8 cellular contexts compared by ENCODE assay signal in the genomic region with DNA sequence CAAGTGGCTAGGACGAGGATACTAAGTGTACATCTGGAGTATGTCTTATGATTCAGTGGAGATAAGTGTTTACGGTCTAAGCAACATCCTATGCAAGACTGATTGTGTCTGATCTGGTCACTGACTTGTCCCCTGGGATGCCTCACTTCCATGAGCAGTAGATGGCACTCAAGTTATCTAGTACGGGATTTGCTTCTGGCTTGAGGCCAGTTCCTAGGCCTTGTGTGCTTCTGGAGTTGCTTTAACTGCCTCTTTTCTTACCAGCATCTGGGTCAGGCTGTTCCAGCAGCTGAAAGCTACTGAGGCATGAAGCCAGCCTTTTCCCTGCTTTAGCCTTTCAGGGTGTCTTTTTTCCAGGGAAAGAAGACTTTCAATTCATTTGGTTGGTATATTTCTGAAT. TPM values are rescaled to one million over a fixed set of nuclear protein-coding genes. Genes with fewer than 3 reads are reported as not detected.
DNase-seq lines count a peak whose midpoint lies in the region; ATAC-seq, FAIRE-seq and TF ChIP-seq lines count a peak whose summit lies in the region.
"Had no signal": no experiment of that assay in that cellular context is flagged by ENCODE, and none has a peak within 500 bp of the region (broad histone marks: within the 10 kb centered on the region; RNA-seq: fewer than 3 reads in every experiment).

No MANE protein-coding gene starts in this region.

- no peak overlapping the region for H3K27ac Mint-ChIP-seq in WTC11

- H3K27me3 Mint-ChIP-seq in WTC11 (ENCODE audit: low read depth): no peaks in the 10 kb centered on the region

- intact Hi-C loops in gastrocnemius medialis (cut with DNase I; ENCODE audit: low total_unique reads): no loop called here

- DNase-seq in HK-2 (ENCODE audit: unreplicated experiment) (peak; percentile 38), RCC 7860 (ENCODE audit: low spot score) (peak; percentile 76), foreskin fibroblast (peak; percentile 21 to 57), gastrocnemius medialis (peak; percentile 65 to 67), WTC11 (ENCODE audit: low spot score) (no peak)

- H3K36me3 Mint-ChIP-seq in WTC11: peaks cover 89% of the 10 kb centered on the region

- TF ChIP-seq CTCF in foreskin fibroblast (IDR thresholded peaks at IDR 0.05; ENCODE audit: low read depth, low read length) (no peak), gastrocnemius medialis (IDR thresholded peaks at IDR 0.05 in 4 of 5, conservative IDR thresholded peaks at IDR 0.05 in 1 of 5) (peak in 2 of 5 experiments; percentile 15 to 19), WTC11 (IDR thresholded peaks at IDR 0.05) (no peak)

- no peaks in the 10 kb centered on the region for H3K9me3 ChIP-seq in gastrocnemius medialis

- CTCF ChIA-PET in WTC11 (lab: Charles Lee): no interaction called here

- H3K9me3 Mint-ChIP-seq in WTC11: no peaks in the 10 kb centered on the region

- H3K4me1 Mint-ChIP-seq in WTC11: no peaks in the 10 kb centered on the region

- POLR2A ChIA-PET in WTC11 (lab: Charles Lee): no interaction called here

- H3K4me3 Mint-ChIP-seq in WTC11: no peak overlapping the region

- in situ Hi-C loops in gastrocnemius medialis (cut with MboI; ENCODE audit: low sequenced_read_pairs in 4 of 4): no loop called here

- no peaks in the 10 kb centered on the region for H3K27me3 ChIP-seq in gastrocnemius medialis

- H3K27ac ChIP-seq in gastrocnemius medialis: peak overlapping the region in 1 of 4 donors; percentile 55

- ATAC-seq in gastrocnemius medialis: peak; percentile 94 to 97
- no peak for ATAC-seq in HG03159 (IDR thresholded peaks at IDR 0.05; ENCODE audit: unreplicated experiment)
- ATAC-seq in WTC11: no peak
- no peak for ATAC-seq in HG02610 (IDR thresholded peaks at IDR 0.05; ENCODE audit: unreplicated experiment)

- TF ChIP-seq POLR2A in gastrocnemius medialis (IDR thresholded peaks at IDR 0.05): no peak

- H3K4me3 ChIP-seq in foreskin fibroblast (ENCODE audit: low read depth in 1 of 2, low read length in 2 of 2) (no peak overlapping the region), gastrocnemius medialis (no peak overlapping the region)

- FAIRE-seq in RCC 7860 (lab: Jason Lieb, UNC): peak; percentile 24
- FAIRE-seq: TTC549 had no signal

- H3K36me3 ChIP-seq in gastrocnemius medialis: peaks cover 25 to 100% of the 10 kb centered on the region in 2 donors

- no peaks in the 10 kb centered on the region for H3K4me1 ChIP-seq in gastrocnemius medialis

TF ChIP-seq in WTC11, 78 proteins besides CTCF, POLR2A, EP300 and RAD21:
- TF ChIP-seq CREM (CRISPR knock-in tag; IDR thresholded peaks at IDR 0.05) (no peak), ETV6 (CRISPR knock-in tag; IDR thresholded peaks at IDR 0.05) (no peak), IRF2 (CRISPR knock-in tag; IDR thresholded peaks at IDR 0.05; ENCODE audit: borderline replicate concordance, low read depth) (no peak), JUN (CRISPR knock-in tag; IDR thresholded peaks at IDR 0.05) (no peak), ZNF396 (CRISPR knock-in tag; IDR thresholded peaks at IDR 0.05; ENCODE audit: borderline replicate concordance) (no peak), ZNF671 (CRISPR knock-in tag; IDR thresholded peaks at IDR 0.05) (no peak), CBFB (CRISPR knock-in tag; IDR thresholded peaks at IDR 0.05; ENCODE audit: low read depth) (no peak)
- TF ChIP-seq, protein P1, sequence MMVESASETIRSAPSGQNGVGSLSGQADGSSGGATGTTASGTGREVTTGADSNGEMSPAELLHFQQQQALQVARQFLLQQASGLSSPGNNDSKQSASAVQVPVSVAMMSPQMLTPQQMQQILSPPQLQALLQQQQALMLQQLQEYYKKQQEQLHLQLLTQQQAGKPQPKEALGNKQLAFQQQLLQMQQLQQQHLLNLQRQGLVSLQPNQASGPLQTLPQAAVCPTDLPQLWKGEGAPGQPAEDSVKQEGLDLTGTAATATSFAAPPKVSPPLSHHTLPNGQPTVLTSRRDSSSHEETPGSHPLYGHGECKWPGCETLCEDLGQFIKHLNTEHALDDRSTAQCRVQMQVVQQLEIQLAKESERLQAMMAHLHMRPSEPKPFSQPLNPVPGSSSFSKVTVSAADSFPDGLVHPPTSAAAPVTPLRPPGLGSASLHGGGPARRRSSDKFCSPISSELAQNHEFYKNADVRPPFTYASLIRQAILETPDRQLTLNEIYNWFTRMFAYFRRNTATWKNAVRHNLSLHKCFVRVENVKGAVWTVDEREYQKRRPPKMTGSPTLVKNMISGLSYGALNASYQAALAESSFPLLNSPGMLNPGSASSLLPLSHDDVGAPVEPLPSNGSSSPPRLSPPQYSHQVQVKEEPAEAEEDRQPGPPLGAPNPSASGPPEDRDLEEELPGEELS (CRISPR knock-in tag; IDR thresholded peaks at IDR 0.05): no peak

RNA-seq across cellular contexts. Expression of gene SUPT6H, which starts 23.0 kb away (rescaled TPM):
- total RNA-seq in gastrocnemius medialis: 10 to 100 TPM; 48.3 to 81.9 (median 64.8) TPM
- 49.1 to 61.3 TPM (median 54.5 TPM) in 3 replicates for total RNA-seq in WTC11 (2021)

RNA-seq across cellular contexts. Expression of gene SDF2, which starts 23.3 kb away (rescaled TPM):
- total RNA-seq in gastrocnemius medialis (10 to 100 TPM; 23.6 to 36.4 (median 28.4) TPM), WTC11 (2021) (44.4 to 49.4 TPM (median 45.9 TPM) in 3 replicates)

RNA-seq across cellular contexts. Expression of gene PROCA1, which starts 26.7 kb away (rescaled TPM):
- total RNA-seq in gastrocnemius medialis (1 to 10 TPM in 1 of 4 donors, under 1 TPM in 2, not detected in 1; 0.42 to 1.6 (median 0.49) TPM), WTC11 (2021) (28.4 to 33.9 TPM (median 31.7 TPM) in 3 replicates)

RNA-seq across cellular contexts. Expression of gene RAB34, which starts 32.7 kb away (rescaled TPM):
- total RNA-seq in gastrocnemius medialis (10 to 100 TPM; 14.9 to 53.3 (median 32.7) TPM), WTC11 (2021) (153 to 181 TPM (median 162 TPM) in 3 replicates)

RNA-seq across cellular contexts. Expression of gene RPL23A, which starts 34.8 kb away (rescaled TPM):
- total RNA-seq in gastrocnemius medialis: 100 to 1,000 TPM; 434 to 647 (median 533) TPM
- 1,832 to 2,055 TPM (median 2,048 TPM) in 3 replicates for total RNA-seq in WTC11 (2021)

Comparison
In these comparisons a context has a peak if more than half of its experiments do, and no peak if none do; other contexts are left out.
1. ATAC-seq: peak in gastrocnemius medialis (2 of 2); none in HG03159 (single experiment), WTC11 (single experiment) and HG02610 (single experiment).
2. RNA of gene PROCA1, which starts 26.7 kb away (total RNA-seq): 28.4 to 33.9 TPM in WTC11; 0.42 to 1.6 TPM in gastrocnemius medialis; every median in the first group is over 10 times any median in the second.